Comparison of ENCODE assay signal across 10 cellular contexts in the genomic region with DNA sequence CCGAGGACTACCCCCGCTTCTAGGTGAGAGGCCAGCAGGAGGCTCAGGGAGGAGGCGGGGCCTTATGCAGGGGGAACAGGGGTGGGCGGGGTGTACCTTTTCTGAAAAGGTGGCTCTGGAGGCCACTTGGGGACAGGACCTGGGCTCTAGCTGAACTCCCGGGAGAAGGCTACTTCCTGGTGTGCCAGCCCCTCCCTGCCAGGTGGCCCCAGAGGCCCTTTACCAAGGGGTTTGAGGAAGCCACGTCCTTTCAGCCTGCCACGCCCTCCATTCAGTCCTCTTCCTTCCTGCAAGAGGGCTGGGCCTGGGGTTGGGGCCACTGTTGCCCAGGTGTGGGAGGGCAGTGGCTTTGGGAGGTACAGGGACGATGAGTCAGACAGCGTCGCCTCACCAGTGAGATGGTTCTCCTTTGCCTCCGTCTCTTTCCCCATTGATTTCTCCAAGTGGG. TPM values are rescaled to one million over a fixed set of nuclear protein-coding genes. Genes with fewer than 3 reads are reported as not detected.
DNase-seq lines count a peak whose midpoint lies in the region; ATAC-seq lines count a peak whose summit lies in the region.
"Not testable (repeated sequence)": the region's sequence is repeated elsewhere in the genome, so short reads cannot be mapped to it uniquely, and the experiment has no call there.
"Had no signal": no experiment of that assay in that cellular context is flagged by ENCODE, and none has a peak within 500 bp of the region (broad histone marks: within the 10 kb centered on the region; RNA-seq: fewer than 3 reads in every experiment).

No MANE protein-coding gene starts in this region.

- ATAC-seq in activated T-cell treated with anti-CD3 and anti-CD28 coated beads, Interleukin-2, amount 50 U/mL, for 72 hours (replicated peaks in 1 of 2): not testable (repeated sequence)

- H3K4me3 Mint-ChIP-seq in activated T-cell treated with anti-CD3 and anti-CD28 coated beads, Interleukin-2, amount 50 U/mL, for 72 hours: peak overlapping the region; percentile 74 to 77

- H3K9me3 Mint-ChIP-seq in activated T-cell treated with anti-CD3 and anti-CD28 coated beads, Interleukin-2, amount 50 U/mL, for 72 hours: not testable (repeated sequence)

- not testable (repeated sequence) for H3K27me3 ChIP-seq in effector memory CD4-positive, alpha-beta T cell (replicated peaks; ENCODE audit: control insufficient read depth, insufficient read depth, low read length, poor library complexity, severe bottlenecking)

- H3K36me3 Mint-ChIP-seq in activated T-cell treated with anti-CD3 and anti-CD28 coated beads, Interleukin-2, amount 50 U/mL, for 72 hours (ENCODE audit: insufficient read depth in 2 of 2): not testable (repeated sequence)

- DNase-seq in COLO668 (lab: John Stamatoyannopoulos, UW; ENCODE audit: unreplicated experiment) (peak; percentile 77), HPDE6-E6E7 (ENCODE audit: extremely low spot score) (peak; percentile 11), NOMO-1 (lab: John Stamatoyannopoulos, UW; ENCODE audit: unreplicated experiment in 2 of 2) (peak; percentile 73 to 76), T-helper 9 cell (peak; percentile 11), mucosa of gallbladder (ENCODE audit: low spot score) (peak; percentile 75)
- peak; percentile 49 to 56 for DNase-seq in activated T-cell treated with anti-CD3 and anti-CD28 coated beads, Interleukin-2, amount 50 U/mL, for 72 hours
- peak in 2 of 3 donors; percentile 13 to 18 for DNase-seq in effector memory CD4-positive, alpha-beta T cell
- peak; percentile 52 for DNase-seq in stimulated activated CD8-positive, alpha-beta memory T cell treated with anti-CD3 and anti-CD28 coated beads, Interleukin-4, amount 100 ng/mL, for 48 hours

- H3K4me3 ChIP-seq in effector memory CD4-positive, alpha-beta T cell (ENCODE audit: insufficient read depth, low read depth, low read length, poor library complexity, severe bottlenecking): not testable (repeated sequence)

- peaks cover 39% of the 10 kb centered on the region for H3K4me1 Mint-ChIP-seq in activated T-cell treated with anti-CD3 and anti-CD28 coated beads, Interleukin-2, amount 50 U/mL, for 72 hours (ENCODE audit: low read depth)

- H3K4me1 ChIP-seq in effector memory CD4-positive, alpha-beta T cell (ENCODE audit: control insufficient read depth, insufficient read depth, low read length, poor library complexity, severe bottlenecking): not testable (repeated sequence)

- not testable (repeated sequence) for H3K27ac ChIP-seq in effector memory CD4-positive, alpha-beta T cell (ENCODE audit: insufficient read depth, low read length, poor library complexity, severe bottlenecking)

- not testable (repeated sequence) for H3K27ac Mint-ChIP-seq in activated T-cell treated with anti-CD3 and anti-CD28 coated beads, Interleukin-2, amount 50 U/mL, for 72 hours

- H3K36me3 ChIP-seq in effector memory CD4-positive, alpha-beta T cell (ENCODE audit: control insufficient read depth, insufficient read depth, low read length): not testable (repeated sequence)

- H3K9me3 ChIP-seq in effector memory CD4-positive, alpha-beta T cell (ENCODE audit: control insufficient read depth, low read length): not testable (repeated sequence)

- not testable (repeated sequence) for H3K27me3 Mint-ChIP-seq in activated T-cell treated with anti-CD3 and anti-CD28 coated beads, Interleukin-2, amount 50 U/mL, for 72 hours (ENCODE audit: low read depth)

RNA-seq across cellular contexts. Expression of gene ALG1L2, which starts 12.9 kb away (rescaled TPM):
- total RNA-seq in activated T-cell treated with anti-CD3 and anti-CD28 coated beads, Interleukin-2, amount 50 U/mL, for 72 hours: not detected
- 1.2 TPM for total RNA-seq in mucosa of gallbladder
- total RNA-seq: LHCN-M2, Right ventricle myocardium inferior had no signal

Comparison
In these comparisons a context has a peak if more than half of its experiments do, and no peak if none do; other contexts are left out.
1. DNase-seq: peak in every context shown above with its lines; median percentile 77 in COLO668; 75 in mucosa of gallbladder; 74 in NOMO-1; 52 in activated T-cell treated with anti-CD3 and anti-CD28 coated beads, Interleukin-2, amount 50 U/mL, for 72 hours; 52 in stimulated activated CD8-positive, alpha-beta memory T cell treated with anti-CD3 and anti-CD28 coated beads, Interleukin-4, amount 100 ng/mL, for 48 hours; 16 in effector memory CD4-positive, alpha-beta T cell; 11 in HPDE6-E6E7; 11 in T-helper 9 cell.